ENCODE assay signal across 30 cellular contexts in genomic region chr7:137959987-137960386, GRCh38.
"Had no signal": no experiment of that assay in that cellular context is flagged by ENCODE, and none has a peak within 500 bp of the region (broad histone marks: within the 10 kb centered on the region; RNA-seq: fewer than 3 reads in every experiment).

No MANE protein-coding gene starts in this region.

- H3K9me3 ChIP-seq: breast epithelium, gastrocnemius medialis, ovary, prostate gland, sigmoid colon, suprapubic skin, uterus had no signal

- H3K4me3 Mint-ChIP-seq: activated T-helper 17 cell treated with anti-CD3 and anti-CD28 coated beads, Interleukin-2, amount 50 U/mL, for 72 hours; naive thymus-derived CD4-positive, alpha-beta T cell had no signal

- H3K36me3 ChIP-seq: breast epithelium, gastrocnemius medialis, ovary, prostate gland, suprapubic skin, uterus had no signal

- H3K27ac ChIP-seq: dorsolateral prefrontal cortex, ovary, prostate gland, suprapubic skin, VCaP had no signal

- H3K27ac Mint-ChIP-seq: activated naive CD4-positive, alpha-beta T cell treated with anti-CD3 and anti-CD28 coated beads, Interleukin-2, amount 50 U/mL, for 72 hours; activated T-helper 17 cell treated with anti-CD3 and anti-CD28 coated beads, Interleukin-2, amount 50 U/mL, for 72 hours; naive thymus-derived CD4-positive, alpha-beta T cell had no signal

- ATAC-seq: activated CD4-positive, CD25-positive, alpha-beta regulatory T cell treated with anti-CD3 and anti-CD28 coated beads, Interleukin-2, amount 50 U/mL, for 24 hours; activated naive CD4-positive, alpha-beta T cell treated with anti-CD3 and anti-CD28 coated beads, Interleukin-2, amount 50 U/mL, for 72 hours; activated T-helper 17 cell treated with anti-CD3 and anti-CD28 coated beads, Interleukin-2, amount 50 U/mL, for 72 hours; gastrocnemius medialis; left cardiac atrium; left ventricle myocardium superior; naive thymus-derived CD4-positive, alpha-beta T cell had no signal

- H3K4me3 ChIP-seq: breast epithelium, dorsolateral prefrontal cortex, gastrocnemius medialis, hepatocyte, ovary, prostate gland, sigmoid colon, suprapubic skin, uterus had no signal

- H3K27me3 Mint-ChIP-seq: activated T-helper 17 cell treated with anti-CD3 and anti-CD28 coated beads, Interleukin-2, amount 50 U/mL, for 72 hours; naive thymus-derived CD4-positive, alpha-beta T cell had no signal

- DNase-seq: activated CD4-positive, alpha-beta T cell treated with anti-CD3 and anti-CD28 coated beads for 48 hours; activated CD4-positive, alpha-beta T cell treated with anti-CD3 and anti-CD28 coated beads, Interleukin-2, amount 50 U/mL, for 48 hours; activated CD8-positive, alpha-beta memory T cell treated with anti-CD3 and anti-CD28 coated beads, Interleukin-2, amount 50 U/mL, for 4 hours; activated naive CD4-positive, alpha-beta T cell; activated T-cell treated with anti-CD3 and anti-CD28 coated beads, Interleukin-2, amount 50 U/mL, for 1 hour; central memory CD4-positive, alpha-beta T cell; dorsolateral prefrontal cortex; effector memory CD4-positive, alpha-beta T cell; gastrocnemius medialis; left cardiac atrium; left ventricle myocardium superior; midbrain; naive thymus-derived CD4-positive, alpha-beta T cell; ovary; retina; sigmoid colon; small intestine; stimulated activated CD4-positive, alpha-beta T cell treated with anti-CD3 and anti-CD28 coated beads, Interleukin-15, amount 100 ng/mL, for 24 hours; stimulated activated CD4-positive, alpha-beta T cell treated with anti-CD3 and anti-CD28 coated beads, Interleukin-2, amount 100 ng/mL, for 24 hours; stimulated activated naive CD4-positive, alpha-beta T cell; trophoblast cell; uterus had no signal

- H3K4me1 ChIP-seq: prostate gland had no signal

- H3K27me3 ChIP-seq: breast epithelium, dorsolateral prefrontal cortex, gastrocnemius medialis, hepatocyte, ovary, sigmoid colon, suprapubic skin, uterus had no signal

- H3K9me3 Mint-ChIP-seq: activated naive CD4-positive, alpha-beta T cell treated with anti-CD3 and anti-CD28 coated beads, Interleukin-2, amount 50 U/mL, for 72 hours; activated T-helper 17 cell treated with anti-CD3 and anti-CD28 coated beads, Interleukin-2, amount 50 U/mL, for 72 hours had no signal
